Comparison of ENCODE assay signal across 8 cellular contexts in the genomic region with DNA sequence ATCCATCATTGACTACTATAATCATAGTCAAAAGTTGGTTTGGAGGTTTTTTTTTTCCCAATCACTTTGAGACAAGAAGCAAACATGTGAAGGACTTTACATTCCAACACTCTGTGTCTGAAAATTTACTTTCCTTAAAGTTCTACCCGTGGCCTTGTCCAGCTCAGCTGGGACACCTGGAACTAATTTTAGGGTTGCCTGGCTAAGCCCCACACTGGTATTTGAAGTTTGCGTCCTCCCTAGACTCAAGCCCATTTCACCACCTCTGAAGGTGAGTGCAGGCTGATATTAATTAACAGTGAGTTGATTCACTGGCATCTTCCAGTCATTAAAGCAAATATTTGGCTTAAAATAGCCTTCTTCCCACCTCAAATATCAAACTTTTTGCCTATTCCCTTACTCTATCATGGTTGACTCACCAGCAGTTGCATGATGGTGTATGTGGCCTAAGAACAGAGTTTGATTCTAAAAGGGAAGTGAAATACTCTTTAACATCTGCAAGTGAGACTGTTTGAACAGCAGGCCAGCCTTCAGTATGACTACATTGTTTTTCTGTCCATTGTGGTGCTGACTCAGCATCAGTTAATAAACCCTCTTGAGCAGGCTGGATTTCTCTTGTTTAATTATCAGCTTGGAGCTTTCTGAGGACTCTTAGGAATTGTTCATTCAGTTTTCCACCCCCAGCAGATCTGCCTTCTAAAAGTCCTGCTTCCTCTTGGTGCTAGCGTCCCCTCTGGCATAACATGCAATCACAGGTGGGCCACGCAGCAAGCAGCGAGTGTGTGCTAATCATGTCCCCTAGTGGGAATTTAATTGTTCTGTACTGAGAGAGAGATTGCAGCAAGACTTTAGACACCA. TPM values are rescaled to one million over a fixed set of nuclear protein-coding genes. Genes with fewer than 3 reads are reported as not detected.
DNase-seq lines count a peak whose midpoint lies in the region; TF ChIP-seq lines count a peak whose summit lies in the region.

No MANE protein-coding gene starts in this region.

- in situ Hi-C loops in KBM-7 (cut with MboI; ENCODE audit: low pct_unique_long_range_greater_than_20kb, low sequenced_read_pairs): no loop called here

- H3K36me3 ChIP-seq in H7 (replicated peaks; ENCODE audit: control insufficient read depth, insufficient read depth, low read length) (no peaks in the 10 kb centered on the region), SK-N-SH (replicated peaks in 1 of 2; ENCODE audit: control insufficient read depth in 1 of 2, insufficient read depth in 2 of 2, low read length in 1 of 2) (no peaks in the 10 kb centered on the region), esophagus squamous epithelium (no peaks in the 10 kb centered on the region)

- WGBS in SK-N-SH (ENCODE audit: low lambda C conversion rate): 62% methylated on average over 5 of the region's 5 CpGs
- WGBS in esophagus squamous epithelium, 2 donors: 66 to 71% methylated on average over 5 of the region's 5 CpGs

- no peaks in the 10 kb centered on the region for H4K20me1 ChIP-seq in SK-N-SH (ENCODE audit: insufficient read depth)

- peaks cover 24% of the 10 kb centered on the region for H3K79me2 ChIP-seq in SK-N-SH (ENCODE audit: insufficient read depth)

- peak overlapping the region in 1 of 2 experiments; percentile 71; a peak in 2 of 4 replicates for H3K27ac ChIP-seq in SK-N-SH (ENCODE audit: low read depth in 2 of 2, low read length in 1 of 2)
- peak overlapping the region; percentile 82 to 88 (median 83) for H3K27ac ChIP-seq in esophagus squamous epithelium

- H3K9ac ChIP-seq in SK-N-SH: no peak overlapping the region; the same call in 1 of the 2 replicates

- H3K4me3 ChIP-seq in H7 (ENCODE audit: insufficient read depth, low read depth, low read length): no peak overlapping the region
- H3K4me3 ChIP-seq in SK-N-SH (ENCODE audit: low read depth in 2 of 2, low read length in 1 of 2): no peak overlapping the region
- H3K4me3 ChIP-seq in esophagus squamous epithelium: no peak overlapping the region

- CTCF ChIA-PET in SK-N-SH (lab: Yijun Ruan, JAX): no interaction called here

- H3F3A ChIP-seq in SK-N-SH (replicated peaks; ENCODE audit: insufficient read depth): peaks cover 47% of the 10 kb centered on the region

- no peak for TF ChIP-seq POLR2A in esophagus squamous epithelium (IDR thresholded peaks at IDR 0.05)

- intact Hi-C loops in esophagus squamous epithelium (cut with DNase I): no loop called here

- TF ChIP-seq RAD21 in SK-N-SH (IDR thresholded peaks at IDR 0.05; ENCODE audit: low read length): peak; percentile 22; the same call in 1 of the 2 replicates

- peak overlapping the region; percentile 85 for H3K4me2 ChIP-seq in SK-N-SH

- peaks cover 5 to 35% of the 10 kb centered on the region in 2 experiments for H3K4me1 ChIP-seq in SK-N-SH (ENCODE audit: control insufficient read depth in 1 of 2, insufficient read depth in 2 of 2, low read depth in 1 of 2, low read length in 1 of 2)
- peaks cover 0 to 63% (median 15%) of the 10 kb centered on the region in 3 donors for H3K4me1 ChIP-seq in esophagus squamous epithelium

- peak in 1 of 2 experiments; percentile 26; a peak in 1 of 4 replicates for TF ChIP-seq EP300 in SK-N-SH (IDR thresholded peaks at IDR 0.05; ENCODE audit: borderline replicate concordance in 1 of 2, low read depth in 1 of 2, low read length in 1 of 2)

- H3K27me3 ChIP-seq in H7 (ENCODE audit: control insufficient read depth, insufficient read depth, low read length) (peaks cover 15% of the 10 kb centered on the region), SK-N-SH (ENCODE audit: insufficient read depth) (no peaks in the 10 kb centered on the region), esophagus squamous epithelium (peaks cover 0 to 11% (median 0%) of the 10 kb centered on the region in 4 donors)

- no peaks in the 10 kb centered on the region for H3K9me2 ChIP-seq in SK-N-SH

- peak; percentile 30 for DNase-seq in stimulated activated CD4-positive, alpha-beta T cell treated with anti-CD3 and anti-CD28 coated beads, Interleukin-4, amount 100 ng/mL, for 24 hours
- no peak for DNase-seq in stimulated activated CD4-positive, alpha-beta T cell treated with anti-CD3 and anti-CD28 coated beads, Interleukin-4, amount 100 ng/mL, for 4 hours
- DNase-seq in H7: peak; percentile 70
- peak; percentile 87 for DNase-seq in KBM-7
- no peak for DNase-seq in SK-N-SH
- DNase-seq in esophagus squamous epithelium (lab: John Stamatoyannopoulos, UW): no peak
- DNase-seq in renal cortical epithelial cell (ENCODE audit: low read depth): peak; percentile 98
- no peak for DNase-seq in amniotic stem cell (lab: John Stamatoyannopoulos, UW)

- H3K9me3 ChIP-seq in SK-N-SH (no peaks in the 10 kb centered on the region), esophagus squamous epithelium (no peaks in the 10 kb centered on the region)

- H2AFZ ChIP-seq in SK-N-SH (ENCODE audit: low read depth): peak overlapping the region; percentile 30; the same call in 1 of the 2 replicates

- TF ChIP-seq CTCF in SK-N-SH (IDR thresholded peaks at IDR 0.05) (peak; percentile 54), esophagus squamous epithelium (IDR thresholded peaks at IDR 0.05) (peak in 4 of 6 experiments; percentile 29 to 56 (median 47))

- POLR2A ChIA-PET in SK-N-SH (lab: Yijun Ruan, JAX): no interaction called here

TF ChIP-seq in SK-N-SH, 30 proteins besides CTCF, POLR2A, EP300 and RAD21:
- peak; percentile 67 for TF ChIP-seq TCF12 (IDR thresholded peaks at IDR 0.05)
- no peak for TF ChIP-seq NFIC (IDR thresholded peaks at IDR 0.05; ENCODE audit: borderline replicate concordance)
- TF ChIP-seq GABPA (IDR thresholded peaks at IDR 0.05; ENCODE audit: low read depth): no peak
- no peak for TF ChIP-seq TAF1 (IDR thresholded peaks at IDR 0.05; ENCODE audit: borderline replicate concordance, low read depth, low read length)
- TF ChIP-seq MXI1 (IDR thresholded peaks at IDR 0.05; ENCODE audit: low read depth, low read length): no peak
- no peak for TF ChIP-seq USF2 (IDR thresholded peaks at IDR 0.05; ENCODE audit: borderline replicate concordance, low read depth, low read length)
- no peak for TF ChIP-seq EZH2phosphoT487 (IDR thresholded peaks at IDR 0.05; ENCODE audit: borderline replicate concordance, low read depth)
- peak; percentile 25; the same call in 1 of the 2 replicates for TF ChIP-seq SMC3 (IDR thresholded peaks at IDR 0.05; ENCODE audit: low read depth, low read length)

RNA-seq across cellular contexts. Expression of gene PRDM1, which starts 1.8 kb away (rescaled TPM):
- 1.7 and 2.4 TPM in 2 replicates for total RNA-seq in H7 (2014; rRNA removed; shearing (Covaris generic))
- 2.3 and 4.0 TPM in 2 replicates for polyA plus RNA-seq in SK-N-SH (2012; rRNA removed)
- polyA plus RNA-seq in SK-N-SH (2012; cell fraction: cytosol; rRNA removed): 2.6 and 3.0 TPM in 2 replicates
- 6.7 and 8.0 TPM in 2 replicates for polyA plus RNA-seq in SK-N-SH (2012; cell fraction: nucleus; rRNA removed)
- total RNA-seq in esophagus squamous epithelium (10 to 100 TPM; 18.3 to 75.8 (median 35.4) TPM), renal cortical epithelial cell (0.87 and 1.4 TPM in 2 replicates)

Comparison
In these comparisons a context has a peak if more than half of its experiments do, and no peak if none do; other contexts are left out.
1. DNase-seq: peak in stimulated activated CD4-positive, alpha-beta T cell treated with anti-CD3 and anti-CD28 coated beads, Interleukin-4, amount 100 ng/mL, for 24 hours (single experiment), H7 (single experiment), KBM-7 (single experiment) and renal cortical epithelial cell (single experiment); none in stimulated activated CD4-positive, alpha-beta T cell treated with anti-CD3 and anti-CD28 coated beads, Interleukin-4, amount 100 ng/mL, for 4 hours (0 of 2), SK-N-SH (single experiment), esophagus squamous epithelium (single experiment) and amniotic stem cell (single experiment).